In genomic region chr19:1252818-1253513, GRCh38 we compare ENCODE assay signal across 1 cellular context.
TF ChIP-seq lines count a peak whose summit lies in the region.

No MANE protein-coding gene starts in this region.

TF ChIP-seq in IMR-90, 13 proteins besides CTCF, POLR2A, EP300 and RAD21:
- peak; percentile 82 for TF ChIP-seq MAZ (IDR thresholded peaks at IDR 0.05; ENCODE audit: borderline replicate concordance, low read depth, low read length)
- peak; percentile 14; the same call in 1 of the 2 replicates for TF ChIP-seq NFE2L2 (IDR thresholded peaks at IDR 0.05; ENCODE audit: low read depth, low read length)
- TF ChIP-seq USF2 (IDR thresholded peaks at IDR 0.05; ENCODE audit: low read depth, low read length), result no peak
- TF ChIP-seq CHD1 (IDR thresholded peaks at IDR 0.05; ENCODE audit: low read depth, low read length), result no peak
- TF ChIP-seq ELK1 (IDR thresholded peaks at IDR 0.05; ENCODE audit: borderline replicate concordance, low read depth, low read length), result no peak
- no peak for TF ChIP-seq RFX5 (IDR thresholded peaks at IDR 0.05; ENCODE audit: low read depth, low read length)
- TF ChIP-seq FOS (IDR thresholded peaks at IDR 0.05; ENCODE audit: low read depth, low read length), result peak; percentile 69; the same call in 1 of the 2 replicates
- TF ChIP-seq CEBPB (IDR thresholded peaks at IDR 0.05; ENCODE audit: low read depth, low read length), result peak; percentile 47; the same call in 1 of the 2 replicates
